ENCODE assay signal across 7 cellular contexts in genomic region chr7:73701357-73701995, GRCh38. TPM values are rescaled to one million over a fixed set of nuclear protein-coding genes. Genes with fewer than 3 reads are reported as not detected.
DNase-seq lines count a peak whose midpoint lies in the region; ATAC-seq and TF ChIP-seq lines count a peak whose summit lies in the region.

No MANE protein-coding gene starts in this region.

- H3K27me3 Mint-ChIP-seq in WTC11 (ENCODE audit: low read depth), result no peaks in the 10 kb centered on the region

- H3K9me3 ChIP-seq in DND-41 (ENCODE audit: insufficient read depth, low read length, severe bottlenecking) (no peaks in the 10 kb centered on the region), heart left ventricle (no peaks in the 10 kb centered on the region)

- DNase-seq in DND-41 (peak; percentile 42), HL-60 (ENCODE audit: low read depth in 1 of 2, low spot score in 1 of 2) (peak in 1 of 2 experiments; percentile 23), WTC11 (ENCODE audit: low spot score) (peak; percentile 87), heart left ventricle (no peak), NCI-H526 treated with DMSO at 0.1 percent for 48 hours (lab: John Stamatoyannopoulos, UW) (no peak), HK-2 (ENCODE audit: unreplicated experiment) (no peak)
- DNase-seq in stimulated activated CD4-positive, alpha-beta T cell treated with anti-CD3 and anti-CD28 coated beads, Interleukin-2, amount 100 ng/mL, for 24 hours, result peak; percentile 38 to 47

- intact Hi-C loops in heart left ventricle (cut with DNase I), result no loop called here

- H3K27me3 ChIP-seq in DND-41 (ENCODE audit: insufficient read depth, low read length, poor library complexity) (no peaks in the 10 kb centered on the region), HL-60 (ENCODE audit: insufficient read depth, poor library complexity, severe bottlenecking) (no peaks in the 10 kb centered on the region), heart left ventricle (no peaks in the 10 kb centered on the region)

- H3K9ac ChIP-seq in DND-41 (ENCODE audit: low read depth, low read length), result no peak overlapping the region

- ATAC-seq in DND-41 (ENCODE audit: insufficient read depth, low read depth) (peak; percentile 43; the same call in 1 of the 3 replicates), WTC11 (peak; percentile 75), heart left ventricle (peak in 2 of 4 donors; percentile 28 to 40)

- no peaks in the 10 kb centered on the region for H3K79me2 ChIP-seq in DND-41 (ENCODE audit: insufficient read depth, low read length)

- peaks cover 19% of the 10 kb centered on the region for H4K20me1 ChIP-seq in DND-41 (ENCODE audit: insufficient read depth, low read length)

- H3K4me2 ChIP-seq in DND-41 (ENCODE audit: insufficient read depth, low read length), result no peak overlapping the region

- H3K4me1 Mint-ChIP-seq in WTC11, result peaks cover 15% of the 10 kb centered on the region

- H3K4me3 ChIP-seq in DND-41 (ENCODE audit: low read depth in 1 of 2, low read length in 2 of 2), result no peak overlapping the region
- H3K4me3 ChIP-seq in HL-60 (replicated peaks; ENCODE audit: insufficient read depth, low read length), result no peak overlapping the region
- no peak overlapping the region for H3K4me3 ChIP-seq in heart left ventricle

- H3K36me3 ChIP-seq in DND-41 (ENCODE audit: insufficient read depth, low read length) (peaks cover 33% of the 10 kb centered on the region), heart left ventricle (peaks cover 0 to 41% (median 28%) of the 10 kb centered on the region in 9 donors)

- WGBS in heart left ventricle, 4 donors, result 70 to 76% (median 73%) methylated on average over 13 of the region's 13 CpGs

- no peak for TF ChIP-seq POLR2A in heart left ventricle (IDR thresholded peaks at IDR 0.05)

- POLR2A ChIA-PET in WTC11 (lab: Charles Lee), result interaction anchor here (0.6 to 1.1 kb wide), 4 partner anchors 9 to 154 kb away, joined by 3 to 6 read pairs (median 4); partner anchors contain the start of gene ABHD11

- peak overlapping the region; percentile 63; the same call in 1 of the 2 replicates for H3K27ac Mint-ChIP-seq in WTC11

- peak overlapping the region; percentile 24; the same call in 1 of the 2 replicates for H3K4me3 Mint-ChIP-seq in WTC11

- H3K4me1 ChIP-seq in DND-41 (ENCODE audit: insufficient read depth, low read length), result peaks cover 6% of the 10 kb centered on the region
- peaks cover 0 to 6% (median 0%) of the 10 kb centered on the region in 12 donors for H3K4me1 ChIP-seq in heart left ventricle

- CTCF ChIA-PET in WTC11 (lab: Charles Lee), result interaction anchor here (0.7 to 8.0 kb wide), 14 partner anchors 10 to 95 kb away, joined by 3 to 61 read pairs (median 4); partner anchors contain the start of genes MLXIPL and STX1A

- H3K36me3 Mint-ChIP-seq in WTC11, result peaks cover 23% of the 10 kb centered on the region

- no peaks in the 10 kb centered on the region for H3K9me3 Mint-ChIP-seq in WTC11

- TF ChIP-seq CTCF in DND-41 (IDR thresholded peaks at IDR 0.05; ENCODE audit: borderline replicate concordance, extremely low read depth, low read length, poor library complexity, severe bottlenecking) (peak; percentile 68), HL-60 (IDR thresholded peaks at IDR 0.05; ENCODE audit: insufficient read depth, low read length) (peak; percentile 2), WTC11 (IDR thresholded peaks at IDR 0.05) (peak; percentile 62), heart left ventricle (IDR thresholded peaks at IDR 0.05) (peak in 11 of 12 donors; percentile 24 to 59 (median 40))

- H3K27ac ChIP-seq in DND-41 (ENCODE audit: low read length), result no peak overlapping the region
- no peak overlapping the region for H3K27ac ChIP-seq in HL-60 (replicated peaks)
- no peak overlapping the region for H3K27ac ChIP-seq in heart left ventricle

- no peak overlapping the region for H2AFZ ChIP-seq in DND-41 (ENCODE audit: low read depth, low read length)

TF ChIP-seq in WTC11, 78 proteins besides CTCF, POLR2A, EP300 and RAD21:
- TF ChIP-seq NFATC4 (CRISPR knock-in tag; IDR thresholded peaks at IDR 0.05) (no peak), GTF2I (CRISPR knock-in tag; conservative IDR thresholded peaks at IDR 0.05) (peak; percentile 92), ZNF121 (CRISPR knock-in tag; IDR thresholded peaks at IDR 0.05) (peak; percentile 97)

RNA-seq across cellular contexts. Expression of gene STX1A, which starts 18.0 kb away (rescaled TPM):
- total RNA-seq in WTC11 (2021), result 17.7 to 20.4 TPM (median 18.5 TPM) in 3 replicates
- 1 to 10 TPM; 1.1 to 3.6 (median 1.6) TPM for total RNA-seq in heart left ventricle
- polyA plus RNA-seq in heart left ventricle, result 1 to 10 TPM; 1.8 to 2.4 TPM

RNA-seq across cellular contexts. Expression of gene BUD23, which starts 18.1 kb away (rescaled TPM):
- total RNA-seq in WTC11 (2021), result 80.5 to 91.9 TPM (median 84.4 TPM) in 3 replicates
- total RNA-seq in heart left ventricle, result 10 to 100 TPM; 57.4 to 94.1 (median 68.6) TPM
- polyA plus RNA-seq in heart left ventricle, result 100 to 1,000 TPM; 106 to 150 TPM

RNA-seq across cellular contexts. Expression of gene DNAJC30, which starts 18.2 kb away (rescaled TPM):
- total RNA-seq in WTC11 (2021) (6.8 to 7.1 TPM (median 6.8 TPM) in 3 replicates), heart left ventricle (10 to 100 TPM in 6 of 9 donors, 1 to 10 TPM in 3; 6.8 to 21.1 (median 15.6) TPM)
- polyA plus RNA-seq in heart left ventricle, result 10 to 100 TPM in 1 of 2 donors, 1 to 10 TPM in 1; 7.2 to 14.0 TPM

RNA-seq across cellular contexts. Expression of gene VPS37D, which starts 33.8 kb away (rescaled TPM):
- total RNA-seq in WTC11 (2021) (5.7 to 7.5 TPM (median 5.8 TPM) in 3 replicates), heart left ventricle (1 to 10 TPM; 1.9 to 2.9 (median 2.7) TPM)
- 1 to 10 TPM; 1.1 to 2.2 TPM for polyA plus RNA-seq in heart left ventricle

RNA-seq across cellular contexts. Expression of gene ABHD11, which starts 37.1 kb away (rescaled TPM):
- 23.8 to 27.6 TPM (median 26.5 TPM) in 3 replicates for total RNA-seq in WTC11 (2021)
- 10 to 100 TPM; 17.9 to 36.9 (median 25.0) TPM for total RNA-seq in heart left ventricle
- 10 to 100 TPM; 21.0 to 27.7 TPM for polyA plus RNA-seq in heart left ventricle

Comparison
In these comparisons a context has a peak if more than half of its experiments do, and no peak if none do; other contexts are left out.
1. DNase-seq: peak in DND-41 (single experiment), WTC11 (single experiment) and stimulated activated CD4-positive, alpha-beta T cell treated with anti-CD3 and anti-CD28 coated beads, Interleukin-2, amount 100 ng/mL, for 24 hours (2 of 2); none in heart left ventricle (0 of 5), NCI-H526 treated with DMSO at 0.1 percent for 48 hours (single experiment) and HK-2 (single experiment).
2. CTCF ChIP-seq: peak in every context shown above with its lines; median percentile 68 in DND-41; 62 in WTC11; 40 in heart left ventricle; 2 in HL-60.